In genomic region chr19:15264061-15264932, GRCh38 we compare ENCODE assay signal across 8 cellular contexts. TPM values are rescaled to one million over a fixed set of nuclear protein-coding genes. Genes with fewer than 3 reads are reported as not detected.
DNase-seq lines count a peak whose midpoint lies in the region; ATAC-seq and TF ChIP-seq lines count a peak whose summit lies in the region.

No MANE protein-coding gene starts in this region.

- peak overlapping the region; percentile 80 for H3K27ac ChIP-seq in substantia nigra (ENCODE audit: low read depth, low read length, poor library complexity, severe bottlenecking)

- peak overlapping the region; percentile 28 for H3K27ac Mint-ChIP-seq in activated T-helper 2 cell treated with anti-CD3 and anti-CD28 coated beads, Interferon-gamma antibody, Interleukin-2, Interleukin-4, amounts not matched to agents 10 μg/mL and 5 μg/mL and 100 μg/mL, durations not matched to agents 14 hours and 24 hours and 36 hours

- peaks cover 1% of the 10 kb centered on the region for H3K4me1 Mint-ChIP-seq in activated T-helper 2 cell treated with anti-CD3 and anti-CD28 coated beads, Interferon-gamma antibody, Interleukin-2, Interleukin-4, amounts not matched to agents 10 μg/mL and 5 μg/mL and 100 μg/mL, durations not matched to agents 14 hours and 24 hours and 36 hours (ENCODE audit: low read depth)

- no peak for DNase-seq in AG09319 (ENCODE audit: extremely low read depth, low read depth)
- peak; percentile 57 for DNase-seq in H4 (ENCODE audit: low spot score)
- DNase-seq in RPMI7951 (ENCODE audit: low read depth) = peak; percentile 47
- peak; percentile 53 for DNase-seq in activated T-helper 2 cell treated with anti-CD3 and anti-CD28 coated beads, Interferon-gamma antibody, Interleukin-2, Interleukin-4, amounts not matched to agents 10 μg/mL and 5 μg/mL and 100 μg/mL, durations not matched to agents 14 hours and 24 hours and 36 hours (ENCODE audit: low spot score)
- peak; percentile 46 for DNase-seq in foreskin melanocyte
- peak in 47 of 56 donors; percentile 7 to 81 (median 44) for DNase-seq in nucleus accumbens (lab: John Stamatoyannopoulos, UW)
- DNase-seq in substantia nigra (lab: John Stamatoyannopoulos, UW) = peak in 43 of 49 donors; percentile 9 to 77 (median 57)

- TF ChIP-seq CTCF in AG09319 (IDR thresholded peaks at IDR 0.05; ENCODE audit: low read depth, low read length) = peak; percentile 81

- no peak overlapping the region for H3K4me3 Mint-ChIP-seq in activated T-helper 2 cell treated with anti-CD3 and anti-CD28 coated beads, Interferon-gamma antibody, Interleukin-2, Interleukin-4, amounts not matched to agents 10 μg/mL and 5 μg/mL and 100 μg/mL, durations not matched to agents 14 hours and 24 hours and 36 hours (ENCODE audit: low read depth)

- intact Hi-C loops in activated T-helper 2 cell treated with anti-CD3 and anti-CD28 coated beads, Interferon-gamma antibody, Interleukin-2, Interleukin-4, amounts not matched to agents 10 μg/mL and 5 μg/mL and 100 μg/mL, durations not matched to agents 14 hours and 24 hours and 36 hours (cut with micrococcal nuclease) = loop anchor here (2.0 kb wide), 1 partner anchor 291 kb away; no protein-coding TSS in a partner anchor

- no peaks in the 10 kb centered on the region for H3K27me3 Mint-ChIP-seq in activated T-helper 2 cell treated with anti-CD3 and anti-CD28 coated beads, Interferon-gamma antibody, Interleukin-2, Interleukin-4, amounts not matched to agents 10 μg/mL and 5 μg/mL and 100 μg/mL, durations not matched to agents 14 hours and 24 hours and 36 hours (ENCODE audit: low read depth)

- H3K36me3 Mint-ChIP-seq in activated T-helper 2 cell treated with anti-CD3 and anti-CD28 coated beads, Interferon-gamma antibody, Interleukin-2, Interleukin-4, amounts not matched to agents 10 μg/mL and 5 μg/mL and 100 μg/mL, durations not matched to agents 14 hours and 24 hours and 36 hours (ENCODE audit: low read depth) = peaks cover 68% of the 10 kb centered on the region

- ATAC-seq in GM18502 (IDR thresholded peaks at IDR 0.05; ENCODE audit: poor library complexity, unreplicated experiment) = no peak

- H3K9me3 Mint-ChIP-seq in activated T-helper 2 cell treated with anti-CD3 and anti-CD28 coated beads, Interferon-gamma antibody, Interleukin-2, Interleukin-4, amounts not matched to agents 10 μg/mL and 5 μg/mL and 100 μg/mL, durations not matched to agents 14 hours and 24 hours and 36 hours = no peaks in the 10 kb centered on the region

RNA-seq across cellular contexts. Expression of gene EPHX3, which starts 32.0 kb away (rescaled TPM):
- total RNA-seq in H4 (2014; rRNA removed; shearing (Covaris generic)) = 0.43 TPM in 1 of 2 replicates, not detected in the other
- total RNA-seq in RPMI7951 (2014; rRNA removed; shearing (Covaris generic)) = not detected in 2 replicates
- total RNA-seq in activated T-helper 2 cell treated with anti-CD3 and anti-CD28 coated beads, Interferon-gamma antibody, Interleukin-2, Interleukin-4, amounts not matched to agents 10 μg/mL and 5 μg/mL and 100 μg/mL, durations not matched to agents 14 hours and 24 hours and 36 hours = 0.16 TPM in 1 of 2 replicates, not detected in the other
